ENCODE assay signal across 2 cellular contexts in the genomic region with DNA sequence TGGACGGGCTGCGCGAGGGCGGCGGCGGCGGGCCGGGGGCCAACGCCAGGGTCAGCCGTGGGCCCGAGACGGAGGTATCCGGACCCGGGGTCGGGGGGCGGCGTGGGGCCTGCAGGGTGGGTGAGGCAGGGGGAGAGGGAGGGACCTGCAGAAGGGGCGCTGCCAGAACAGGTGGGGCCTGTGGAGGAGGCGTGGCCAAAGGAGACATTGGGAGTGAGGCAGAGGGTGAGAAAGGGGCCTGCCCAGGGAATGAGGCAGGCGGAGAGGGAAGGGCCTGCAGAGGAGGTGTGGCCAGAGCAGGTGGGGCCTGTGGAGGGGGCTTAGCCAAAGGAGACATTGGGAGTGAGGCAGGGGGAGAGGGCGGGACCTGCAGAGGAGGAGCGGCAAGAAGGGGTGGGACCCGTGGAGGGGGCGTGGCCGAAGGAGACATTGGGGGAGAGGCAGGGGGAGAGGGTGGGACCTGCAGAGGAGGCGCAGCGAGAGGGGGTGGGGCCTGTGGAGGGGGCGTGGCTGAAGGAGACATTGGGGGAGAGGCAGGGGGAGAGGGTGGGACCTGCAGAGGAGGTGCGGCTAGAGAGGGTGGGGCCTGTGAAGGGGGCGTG.
TF ChIP-seq lines count a peak whose summit lies in the region.

No MANE protein-coding gene starts in this region.

TF ChIP-seq in A549, 52 proteins besides CTCF, POLR2A, EP300 and RAD21:
- TF ChIP-seq ESRRA (IDR thresholded peaks at IDR 0.05; ENCODE audit: borderline replicate concordance, low read length) = no peak
- TF ChIP-seq PHF8 (IDR thresholded peaks at IDR 0.05; ENCODE audit: borderline replicate concordance, low read depth) = no peak
- TF ChIP-seq BHLHE40 (IDR thresholded peaks at IDR 0.05; ENCODE audit: low read depth, low read length) = no peak
- TF ChIP-seq, protein P1, sequence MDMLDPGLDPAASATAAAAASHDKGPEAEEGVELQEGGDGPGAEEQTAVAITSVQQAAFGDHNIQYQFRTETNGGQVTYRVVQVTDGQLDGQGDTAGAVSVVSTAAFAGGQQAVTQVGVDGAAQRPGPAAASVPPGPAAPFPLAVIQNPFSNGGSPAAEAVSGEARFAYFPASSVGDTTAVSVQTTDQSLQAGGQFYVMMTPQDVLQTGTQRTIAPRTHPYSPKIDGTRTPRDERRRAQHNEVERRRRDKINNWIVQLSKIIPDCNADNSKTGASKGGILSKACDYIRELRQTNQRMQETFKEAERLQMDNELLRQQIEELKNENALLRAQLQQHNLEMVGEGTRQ (IDR thresholded peaks at IDR 0.05) = no peak
- TF ChIP-seq KDM5A (IDR thresholded peaks at IDR 0.05) = no peak
- TF ChIP-seq, protein P2, sequence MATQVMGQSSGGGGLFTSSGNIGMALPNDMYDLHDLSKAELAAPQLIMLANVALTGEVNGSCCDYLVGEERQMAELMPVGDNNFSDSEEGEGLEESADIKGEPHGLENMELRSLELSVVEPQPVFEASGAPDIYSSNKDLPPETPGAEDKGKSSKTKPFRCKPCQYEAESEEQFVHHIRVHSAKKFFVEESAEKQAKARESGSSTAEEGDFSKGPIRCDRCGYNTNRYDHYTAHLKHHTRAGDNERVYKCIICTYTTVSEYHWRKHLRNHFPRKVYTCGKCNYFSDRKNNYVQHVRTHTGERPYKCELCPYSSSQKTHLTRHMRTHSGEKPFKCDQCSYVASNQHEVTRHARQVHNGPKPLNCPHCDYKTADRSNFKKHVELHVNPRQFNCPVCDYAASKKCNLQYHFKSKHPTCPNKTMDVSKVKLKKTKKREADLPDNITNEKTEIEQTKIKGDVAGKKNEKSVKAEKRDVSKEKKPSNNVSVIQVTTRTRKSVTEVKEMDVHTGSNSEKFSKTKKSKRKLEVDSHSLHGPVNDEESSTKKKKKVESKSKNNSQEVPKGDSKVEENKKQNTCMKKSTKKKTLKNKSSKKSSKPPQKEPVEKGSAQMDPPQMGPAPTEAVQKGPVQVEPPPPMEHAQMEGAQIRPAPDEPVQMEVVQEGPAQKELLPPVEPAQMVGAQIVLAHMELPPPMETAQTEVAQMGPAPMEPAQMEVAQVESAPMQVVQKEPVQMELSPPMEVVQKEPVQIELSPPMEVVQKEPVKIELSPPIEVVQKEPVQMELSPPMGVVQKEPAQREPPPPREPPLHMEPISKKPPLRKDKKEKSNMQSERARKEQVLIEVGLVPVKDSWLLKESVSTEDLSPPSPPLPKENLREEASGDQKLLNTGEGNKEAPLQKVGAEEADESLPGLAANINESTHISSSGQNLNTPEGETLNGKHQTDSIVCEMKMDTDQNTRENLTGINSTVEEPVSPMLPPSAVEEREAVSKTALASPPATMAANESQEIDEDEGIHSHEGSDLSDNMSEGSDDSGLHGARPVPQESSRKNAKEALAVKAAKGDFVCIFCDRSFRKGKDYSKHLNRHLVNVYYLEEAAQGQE (IDR thresholded peaks at IDR 0.05) = no peak
- no peak for TF ChIP-seq RARB (CRISPR knock-in tag; IDR thresholded peaks at IDR 0.05)
- TF ChIP-seq CHD4 (IDR thresholded peaks at IDR 0.05; ENCODE audit: borderline replicate concordance) = no peak
- TF ChIP-seq, protein P3, sequence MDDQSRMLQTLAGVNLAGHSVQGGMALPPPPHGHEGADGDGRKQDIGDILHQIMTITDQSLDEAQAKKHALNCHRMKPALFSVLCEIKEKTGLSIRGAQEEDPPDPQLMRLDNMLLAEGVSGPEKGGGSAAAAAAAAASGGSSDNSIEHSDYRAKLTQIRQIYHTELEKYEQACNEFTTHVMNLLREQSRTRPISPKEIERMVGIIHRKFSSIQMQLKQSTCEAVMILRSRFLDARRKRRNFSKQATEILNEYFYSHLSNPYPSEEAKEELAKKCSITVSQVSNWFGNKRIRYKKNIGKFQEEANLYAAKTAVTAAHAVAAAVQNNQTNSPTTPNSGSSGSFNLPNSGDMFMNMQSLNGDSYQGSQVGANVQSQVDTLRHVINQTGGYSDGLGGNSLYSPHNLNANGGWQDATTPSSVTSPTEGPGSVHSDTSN (IDR thresholded peaks at IDR 0.05) = no peak
- no peak for TF ChIP-seq KDM1A (IDR thresholded peaks at IDR 0.05; ENCODE audit: low read depth)
- TF ChIP-seq MAZ (IDR thresholded peaks at IDR 0.05; ENCODE audit: borderline replicate concordance, low read depth, low read length) = no peak
- no peak for TF ChIP-seq NPAS2 (CRISPR knock-in tag; IDR thresholded peaks at IDR 0.05; ENCODE audit: borderline replicate concordance)
- no peak for TF ChIP-seq EHMT2 (IDR thresholded peaks at IDR 0.05; ENCODE audit: low read depth)
- no peak for TF ChIP-seq RCOR1 (IDR thresholded peaks at IDR 0.05; ENCODE audit: low read depth, low read length)
- TF ChIP-seq HEYL (CRISPR knock-in tag; IDR thresholded peaks at IDR 0.05) = no peak
- no peak for TF ChIP-seq ZNF302 (CRISPR knock-in tag; IDR thresholded peaks at IDR 0.05)
- no peak for TF ChIP-seq HOXB5 (CRISPR knock-in tag; IDR thresholded peaks at IDR 0.05)

TF ChIP-seq in GM12878, 131 proteins besides CTCF, POLR2A, EP300 and RAD21:
- peak; percentile 10 for TF ChIP-seq SP1 (IDR thresholded peaks at IDR 0.05; ENCODE audit: low read depth, low read length)
- no peak for TF ChIP-seq ZNF24 (IDR thresholded peaks at IDR 0.05)
- TF ChIP-seq SUZ12 (IDR thresholded peaks at IDR 0.05; ENCODE audit: unreplicated experiment) = no peak
TF ChIP-seq in GM12878: peak in this region for 1.
